In the genomic region with DNA sequence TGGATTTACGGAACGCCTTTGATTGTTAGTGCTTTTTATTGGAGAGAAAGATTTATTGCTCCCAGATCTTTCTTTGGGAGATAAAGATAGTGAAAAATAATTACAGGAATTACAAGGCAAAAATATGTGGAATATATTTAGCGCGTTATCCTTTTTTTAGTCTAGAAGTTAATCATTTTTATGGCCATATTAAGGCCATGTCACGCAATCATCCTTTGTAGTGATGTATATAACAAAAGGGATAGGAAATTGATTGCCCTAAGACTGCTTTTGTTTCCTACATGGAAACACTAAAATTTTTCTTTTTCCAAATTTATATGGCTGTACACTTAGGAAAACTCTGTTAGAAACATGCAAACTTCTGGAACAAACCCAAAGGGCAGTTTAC, we compare ENCODE assay signal across 1 cellular context.
TF ChIP-seq lines count a peak whose summit lies in the region.

No MANE protein-coding gene starts in this region.

TF ChIP-seq in SK-N-SH, 30 proteins besides CTCF, POLR2A, EP300 and RAD21:
- TF ChIP-seq, protein P1, sequence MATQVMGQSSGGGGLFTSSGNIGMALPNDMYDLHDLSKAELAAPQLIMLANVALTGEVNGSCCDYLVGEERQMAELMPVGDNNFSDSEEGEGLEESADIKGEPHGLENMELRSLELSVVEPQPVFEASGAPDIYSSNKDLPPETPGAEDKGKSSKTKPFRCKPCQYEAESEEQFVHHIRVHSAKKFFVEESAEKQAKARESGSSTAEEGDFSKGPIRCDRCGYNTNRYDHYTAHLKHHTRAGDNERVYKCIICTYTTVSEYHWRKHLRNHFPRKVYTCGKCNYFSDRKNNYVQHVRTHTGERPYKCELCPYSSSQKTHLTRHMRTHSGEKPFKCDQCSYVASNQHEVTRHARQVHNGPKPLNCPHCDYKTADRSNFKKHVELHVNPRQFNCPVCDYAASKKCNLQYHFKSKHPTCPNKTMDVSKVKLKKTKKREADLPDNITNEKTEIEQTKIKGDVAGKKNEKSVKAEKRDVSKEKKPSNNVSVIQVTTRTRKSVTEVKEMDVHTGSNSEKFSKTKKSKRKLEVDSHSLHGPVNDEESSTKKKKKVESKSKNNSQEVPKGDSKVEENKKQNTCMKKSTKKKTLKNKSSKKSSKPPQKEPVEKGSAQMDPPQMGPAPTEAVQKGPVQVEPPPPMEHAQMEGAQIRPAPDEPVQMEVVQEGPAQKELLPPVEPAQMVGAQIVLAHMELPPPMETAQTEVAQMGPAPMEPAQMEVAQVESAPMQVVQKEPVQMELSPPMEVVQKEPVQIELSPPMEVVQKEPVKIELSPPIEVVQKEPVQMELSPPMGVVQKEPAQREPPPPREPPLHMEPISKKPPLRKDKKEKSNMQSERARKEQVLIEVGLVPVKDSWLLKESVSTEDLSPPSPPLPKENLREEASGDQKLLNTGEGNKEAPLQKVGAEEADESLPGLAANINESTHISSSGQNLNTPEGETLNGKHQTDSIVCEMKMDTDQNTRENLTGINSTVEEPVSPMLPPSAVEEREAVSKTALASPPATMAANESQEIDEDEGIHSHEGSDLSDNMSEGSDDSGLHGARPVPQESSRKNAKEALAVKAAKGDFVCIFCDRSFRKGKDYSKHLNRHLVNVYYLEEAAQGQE (IDR thresholded peaks at IDR 0.05; ENCODE audit: low read depth, low read length) = no peak
- TF ChIP-seq TCF12 (IDR thresholded peaks at IDR 0.05) (no peak), MXI1 (IDR thresholded peaks at IDR 0.05; ENCODE audit: low read depth, low read length) (no peak), EZH2phosphoT487 (IDR thresholded peaks at IDR 0.05; ENCODE audit: borderline replicate concordance, low read depth) (no peak)
- TF ChIP-seq, protein P2, sequence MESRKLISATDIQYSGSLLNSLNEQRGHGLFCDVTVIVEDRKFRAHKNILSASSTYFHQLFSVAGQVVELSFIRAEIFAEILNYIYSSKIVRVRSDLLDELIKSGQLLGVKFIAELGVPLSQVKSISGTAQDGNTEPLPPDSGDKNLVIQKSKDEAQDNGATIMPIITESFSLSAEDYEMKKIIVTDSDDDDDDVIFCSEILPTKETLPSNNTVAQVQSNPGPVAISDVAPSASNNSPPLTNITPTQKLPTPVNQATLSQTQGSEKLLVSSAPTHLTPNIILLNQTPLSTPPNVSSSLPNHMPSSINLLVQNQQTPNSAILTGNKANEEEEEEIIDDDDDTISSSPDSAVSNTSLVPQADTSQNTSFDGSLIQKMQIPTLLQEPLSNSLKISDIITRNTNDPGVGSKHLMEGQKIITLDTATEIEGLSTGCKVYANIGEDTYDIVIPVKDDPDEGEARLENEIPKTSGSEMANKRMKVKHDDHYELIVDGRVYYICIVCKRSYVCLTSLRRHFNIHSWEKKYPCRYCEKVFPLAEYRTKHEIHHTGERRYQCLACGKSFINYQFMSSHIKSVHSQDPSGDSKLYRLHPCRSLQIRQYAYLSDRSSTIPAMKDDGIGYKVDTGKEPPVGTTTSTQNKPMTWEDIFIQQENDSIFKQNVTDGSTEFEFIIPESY (IDR thresholded peaks at IDR 0.05; ENCODE audit: borderline replicate concordance, low read depth) = no peak
TF ChIP-seq in SK-N-SH: peak in this region for 0.
